In genomic region chr3:79040701-79041100, GRCh38 we compare ENCODE assay signal across 18 cellular contexts.
A peak's percentile ranks its signal among the peaks of the same experiment; 100 is the strongest.
DNase-seq lines count a peak whose midpoint lies in the region; ATAC-seq, FAIRE-seq and TF ChIP-seq lines count a peak whose summit lies in the region.
"Had no signal": no experiment of that assay in that cellular context is flagged by ENCODE, and none has a peak within 500 bp of the region (broad histone marks: within the 10 kb centered on the region; RNA-seq: fewer than 3 reads in every experiment).

No MANE protein-coding gene starts in this region.

- no peak overlapping the region for H3K27ac Mint-ChIP-seq in CD4-positive, alpha-beta T cell
- H3K27ac Mint-ChIP-seq: endodermal cell, neural progenitor cell had no signal

- WGBS in pancreas, 2 donors: 52 to 74% methylated on average over 3 of the region's 3 CpGs

- H3K9me3 Mint-ChIP-seq in CD4-positive, alpha-beta T cell: no peaks in the 10 kb centered on the region
- H3K9me3 Mint-ChIP-seq: endodermal cell, neural progenitor cell had no signal

- no peak overlapping the region for H3K4me3 Mint-ChIP-seq in CD4-positive, alpha-beta T cell
- H3K4me3 Mint-ChIP-seq: endodermal cell, neural progenitor cell had no signal

- DNase-seq in HT1080 (ENCODE audit: low read depth) (peak; percentile 85), astrocyte of the cerebellum (ENCODE audit: low read depth) (peak; percentile 6), foreskin melanocyte (peak; percentile 35), globus pallidus (ENCODE audit: low spot score) (no peak), pancreas (no peak)
- no peak for DNase-seq in CD4-positive, alpha-beta T cell
- DNase-seq: endodermal cell; H7; NCI-H2081; NCI-H748 treated with DMSO at 0.1 percent for 48 hours; SIG-M5; sigmoid colon; stimulated activated naive CD8-positive, alpha-beta T cell treated with anti-CD3 and anti-CD28 coated beads, Interleukin-15, Interleukin-2, amounts not matched to agents 100 U/mL and 50 U/mL, for 24 hours had no signal

- H3K27me3 Mint-ChIP-seq in CD4-positive, alpha-beta T cell: no peaks in the 10 kb centered on the region

- no peaks in the 10 kb centered on the region for H3K4me1 Mint-ChIP-seq in CD4-positive, alpha-beta T cell (ENCODE audit: low read depth)
- H3K4me1 Mint-ChIP-seq: neural progenitor cell had no signal

- ATAC-seq in CD4-positive, alpha-beta T cell (ENCODE audit: poor library complexity): no peak
- no peak for ATAC-seq in pancreas
- no peak for ATAC-seq in HG02981 (IDR thresholded peaks at IDR 0.05; ENCODE audit: unreplicated experiment)
- ATAC-seq: stimulated activated naive CD8-positive, alpha-beta T cell treated with anti-CD3 and anti-CD28 coated beads, Interleukin-15, Interleukin-2, amounts not matched to agents 100 U/mL and 50 U/mL, for 24 hours had no signal

- CTCF ChIA-PET in CD4-positive, alpha-beta T cell (lab: Charles Lee): no interaction called here

- peak overlapping the region; percentile 70 for H3K27ac ChIP-seq in ACC112 (ENCODE audit: low read depth, low read length)
- no peak overlapping the region for H3K27ac ChIP-seq in CD4-positive, alpha-beta T cell (ENCODE audit: low read depth, low read length)
- H3K27ac ChIP-seq in pancreas: no peak overlapping the region
- H3K27ac ChIP-seq: cardiac muscle cell, neural progenitor cell, sigmoid colon had no signal

- intact Hi-C loops in CD4-positive, alpha-beta T cell (cut with DNase I, micrococcal nuclease): no loop called here
- intact Hi-C loops in pancreas (cut with DNase I): no loop called here

- no peaks in the 10 kb centered on the region for H3K36me3 Mint-ChIP-seq in CD4-positive, alpha-beta T cell (ENCODE audit: low read depth)
- H3K36me3 Mint-ChIP-seq: neural progenitor cell had no signal

- TF ChIP-seq CTCF in astrocyte of the cerebellum (IDR thresholded peaks at IDR 0.05; ENCODE audit: low read depth, low read length, missing control alignments) (no peak), pancreas (IDR thresholded peaks at IDR 0.05) (no peak)
- TF ChIP-seq CTCF in CD4-positive, alpha-beta T cell (IDR thresholded peaks at IDR 0.05): no peak

- FAIRE-seq in pancreas (lab: Jason Lieb, UNC): no peak
- FAIRE-seq: TTC549 had no signal

- no peaks in the 10 kb centered on the region for H3K79me2 ChIP-seq in ACC112 (ENCODE audit: control insufficient read depth, insufficient read depth, low read length, unreplicated experiment)

- no peaks in the 10 kb centered on the region for H3K27me3 ChIP-seq in ACC112 (ENCODE audit: insufficient read depth, low read length)
- no peaks in the 10 kb centered on the region for H3K27me3 ChIP-seq in CD4-positive, alpha-beta T cell (ENCODE audit: control insufficient read depth, insufficient read depth, low read length)
- no peaks in the 10 kb centered on the region for H3K27me3 ChIP-seq in pancreas
- H3K27me3 ChIP-seq: cardiac muscle cell, neural progenitor cell, sigmoid colon had no signal

- peaks cover 29% of the 10 kb centered on the region for H3K4me1 ChIP-seq in ACC112 (ENCODE audit: control insufficient read depth, insufficient read depth, low read length, unreplicated experiment)
- no peaks in the 10 kb centered on the region for H3K4me1 ChIP-seq in pancreas
- H3K4me1 ChIP-seq: sigmoid colon had no signal

- peak overlapping the region; percentile 39 for H2AFZ ChIP-seq in ACC112 (ENCODE audit: low read length, unreplicated experiment)
- H2AFZ ChIP-seq: neural progenitor cell had no signal

- no peaks in the 10 kb centered on the region for H3K9me3 ChIP-seq in CD4-positive, alpha-beta T cell (ENCODE audit: control insufficient read depth, low read length)
- H3K9me3 ChIP-seq in pancreas: no peaks in the 10 kb centered on the region
- H3K9me3 ChIP-seq: sigmoid colon had no signal

- in situ Hi-C loops in astrocyte of the cerebellum (cut with HindIII; ENCODE audit: low sequenced_read_pairs): no loop called here

- no peak overlapping the region for H3K4me3 ChIP-seq in ACC112 (ENCODE audit: low read depth, low read length)
- H3K4me3 ChIP-seq in astrocyte of the cerebellum (ENCODE audit: low read depth, low read length): no peak overlapping the region
- no peak overlapping the region for H3K4me3 ChIP-seq in pancreas
- H3K4me3 ChIP-seq: cardiac muscle cell, neural progenitor cell, sigmoid colon had no signal

- H3K36me3 ChIP-seq in ACC112 (ENCODE audit: insufficient read depth, low read length): no peaks in the 10 kb centered on the region
- H3K36me3 ChIP-seq in pancreas: no peaks in the 10 kb centered on the region
- H3K36me3 ChIP-seq: cardiac muscle cell, neural progenitor cell, sigmoid colon had no signal

- POLR2A ChIA-PET in CD4-positive, alpha-beta T cell (lab: Charles Lee): no interaction called here

Comparison
In these comparisons a context has a peak if more than half of its experiments do, and no peak if none do; other contexts are left out.
1. DNase-seq: peak in HT1080 (single experiment), astrocyte of the cerebellum (single experiment) and foreskin melanocyte (single experiment); none in CD4-positive, alpha-beta T cell (0 of 10), globus pallidus (single experiment) and pancreas (0 of 6).